In genomic region chr1:113133038-113133437, GRCh38 we compare ENCODE assay signal across 22 cellular contexts.
DNase-seq lines count a peak whose midpoint lies in the region; ATAC-seq, FAIRE-seq and TF ChIP-seq lines count a peak whose summit lies in the region.
"Had no signal": no experiment of that assay in that cellular context is flagged by ENCODE, and none has a peak within 500 bp of the region (broad histone marks: within the 10 kb centered on the region; RNA-seq: fewer than 3 reads in every experiment).

No MANE protein-coding gene starts in this region.

- no peaks in the 10 kb centered on the region for H3K27me3 Mint-ChIP-seq in T-helper 2 cell treated with Interferon-gamma antibody and Interleukin-4, amounts not matched to agents 5 μg/mL and 100 μg/mL, for 36 hours (ENCODE audit: low read depth)
- H3K27me3 Mint-ChIP-seq in progenitor cell of endocrine pancreas, result no peaks in the 10 kb centered on the region

- no peak for ATAC-seq in HG03460 (IDR thresholded peaks at IDR 0.05; ENCODE audit: unreplicated experiment)
- ATAC-seq: CD8-positive, alpha-beta T cell; left colon; Panc1 had no signal

- H3K27me3 ChIP-seq in effector memory CD4-positive, alpha-beta T cell (replicated peaks; ENCODE audit: control insufficient read depth, insufficient read depth, low read length, poor library complexity, severe bottlenecking), result no peaks in the 10 kb centered on the region
- H3K27me3 ChIP-seq: sigmoid colon had no signal

- no peak overlapping the region for H3K4me3 ChIP-seq in effector memory CD4-positive, alpha-beta T cell (ENCODE audit: insufficient read depth, low read depth, low read length, poor library complexity, severe bottlenecking)
- H3K4me3 ChIP-seq: sigmoid colon, SK-N-MC, thoracic aorta had no signal

- no peaks in the 10 kb centered on the region for H3K9me3 Mint-ChIP-seq in T-helper 2 cell treated with Interferon-gamma antibody and Interleukin-4, amounts not matched to agents 5 μg/mL and 100 μg/mL, for 36 hours
- H3K9me3 Mint-ChIP-seq in progenitor cell of endocrine pancreas (ENCODE audit: low read depth), result peaks cover 4% of the 10 kb centered on the region
- H3K9me3 Mint-ChIP-seq: CD8-positive, alpha-beta T cell; nephron had no signal

- no peak overlapping the region for H3K4me3 Mint-ChIP-seq in T-helper 2 cell treated with Interferon-gamma antibody and Interleukin-4, amounts not matched to agents 5 μg/mL and 100 μg/mL, for 36 hours
- H3K4me3 Mint-ChIP-seq in progenitor cell of endocrine pancreas (ENCODE audit: low read depth), result no peak overlapping the region
- H3K4me3 Mint-ChIP-seq: CD8-positive, alpha-beta T cell; nephron had no signal

- DNase-seq in activated T-cell treated with anti-CD3 and anti-CD28 coated beads for 24 hours (ENCODE audit: low read depth) (peak; percentile 23), activated T-cell treated with anti-CD3 and anti-CD28 coated beads for 4 hours (no peak), GM12891 (ENCODE audit: insufficient read length, low spot score) (no peak), progenitor cell of endocrine pancreas (ENCODE audit: low spot score, unreplicated experiment) (no peak), NCI-H1417 (lab: John Stamatoyannopoulos, UW) (no peak)
- DNase-seq in T-helper 2 cell treated with Interferon-gamma antibody and Interleukin-4, amounts not matched to agents 5 μg/mL and 100 μg/mL, for 36 hours (ENCODE audit: low spot score), result peak; percentile 24
- no peak for DNase-seq in effector memory CD4-positive, alpha-beta T cell
- DNase-seq: activated effector memory CD4-positive, alpha-beta T cell treated with anti-CD3 and anti-CD28 coated beads, Interleukin-2, amount 50 U/mL, for 16 hours; CD8-positive, alpha-beta T cell; cerebellar nuclear complex; effector CD8-positive, alpha-beta T cell; H7; left colon; NCI-H748 treated with DMSO at 0.1 percent for 48 hours; sigmoid colon had no signal

- H3K4me1 Mint-ChIP-seq in T-helper 2 cell treated with Interferon-gamma antibody and Interleukin-4, amounts not matched to agents 5 μg/mL and 100 μg/mL, for 36 hours (ENCODE audit: low read depth), result peaks cover 16% of the 10 kb centered on the region
- peaks cover 25% of the 10 kb centered on the region for H3K4me1 Mint-ChIP-seq in progenitor cell of endocrine pancreas (ENCODE audit: low read depth)

- no peaks in the 10 kb centered on the region for H3K9me3 ChIP-seq in effector memory CD4-positive, alpha-beta T cell (ENCODE audit: control insufficient read depth, low read length)
- H3K9me3 ChIP-seq: sigmoid colon, thoracic aorta had no signal

- H3K36me3 ChIP-seq in effector memory CD4-positive, alpha-beta T cell (ENCODE audit: control insufficient read depth, insufficient read depth, low read length), result no peaks in the 10 kb centered on the region
- H3K36me3 ChIP-seq: sigmoid colon, thoracic aorta had no signal

- no peaks in the 10 kb centered on the region for H3K4me1 ChIP-seq in effector memory CD4-positive, alpha-beta T cell (ENCODE audit: control insufficient read depth, insufficient read depth, low read length, poor library complexity, severe bottlenecking)
- H3K4me1 ChIP-seq: parathyroid adenoma had no signal

- no peak for FAIRE-seq in GM12891 (lab: Jason Lieb, UNC)
- FAIRE-seq: HepG2 had no signal

- H3K27ac ChIP-seq in effector memory CD4-positive, alpha-beta T cell (ENCODE audit: insufficient read depth, low read length, poor library complexity, severe bottlenecking), result no peak overlapping the region
- H3K27ac ChIP-seq: parathyroid adenoma, sigmoid colon, SK-N-MC, thoracic aorta had no signal

- no peak for TF ChIP-seq POLR2A in GM12891 (IDR thresholded peaks at IDR 0.05; ENCODE audit: low read depth, low read length)

- no peak overlapping the region for H3K27ac Mint-ChIP-seq in T-helper 2 cell treated with Interferon-gamma antibody and Interleukin-4, amounts not matched to agents 5 μg/mL and 100 μg/mL, for 36 hours
- H3K27ac Mint-ChIP-seq in progenitor cell of endocrine pancreas, result peak overlapping the region; percentile 69
- H3K27ac Mint-ChIP-seq: nephron had no signal

- peaks cover 12% of the 10 kb centered on the region for H3K36me3 Mint-ChIP-seq in T-helper 2 cell treated with Interferon-gamma antibody and Interleukin-4, amounts not matched to agents 5 μg/mL and 100 μg/mL, for 36 hours (ENCODE audit: low read depth)
- peaks cover 9% of the 10 kb centered on the region for H3K36me3 Mint-ChIP-seq in progenitor cell of endocrine pancreas (ENCODE audit: insufficient read depth)

- no peak for TF ChIP-seq CTCF in progenitor cell of endocrine pancreas (IDR thresholded peaks at IDR 0.05; ENCODE audit: unreplicated experiment)

TF ChIP-seq in GM12891, 5 proteins besides CTCF, POLR2A, EP300 and RAD21:
- peak; percentile 35; the same call in 1 of the 2 replicates for TF ChIP-seq SPI1 (IDR thresholded peaks at IDR 0.05; ENCODE audit: low read depth, low read length)
- no peak for TF ChIP-seq PAX5 (IDR thresholded peaks at IDR 0.05; ENCODE audit: insufficient read depth, low read length, severe bottlenecking)

Comparison
In these comparisons a context has a peak if more than half of its experiments do, and no peak if none do; other contexts are left out.
1. DNase-seq: peak in activated T-cell treated with anti-CD3 and anti-CD28 coated beads for 24 hours (single experiment) and T-helper 2 cell treated with Interferon-gamma antibody and Interleukin-4, amounts not matched to agents 5 μg/mL and 100 μg/mL, for 36 hours (single experiment); none in activated T-cell treated with anti-CD3 and anti-CD28 coated beads for 4 hours (single experiment), GM12891 (single experiment), progenitor cell of endocrine pancreas (single experiment), effector memory CD4-positive, alpha-beta T cell (0 of 3) and NCI-H1417 (0 of 3).